24 cellular contexts compared by ENCODE assay signal in genomic region chr7:144587701-144588100, GRCh38.
"Had no signal": no experiment of that assay in that cellular context is flagged by ENCODE, and none has a peak within 500 bp of the region (broad histone marks: within the 10 kb centered on the region; RNA-seq: fewer than 3 reads in every experiment).

No MANE protein-coding gene starts in this region.

- H3K27ac ChIP-seq: stomach, suprapubic skin, testis, thyroid gland, tibial artery, transverse colon, upper lobe of left lung, upper lobe of right lung, uterus, vagina had no signal

- H3K4me3 ChIP-seq: stomach, suprapubic skin, testis, thyroid gland, tibial artery, tibial nerve, transverse colon, upper lobe of left lung, upper lobe of right lung, uterus, vagina had no signal

- H3K36me3 ChIP-seq: stomach, suprapubic skin, thoracic aorta, thyroid gland, tibial artery, transverse colon, upper lobe of left lung, upper lobe of right lung, uterus, vagina had no signal

- DNase-seq: stimulated activated CD4-positive, alpha-beta T cell treated with anti-CD3 and anti-CD28 coated beads, Interleukin-2, amount 100 ng/mL, for 24 hours; stimulated activated CD4-positive, alpha-beta T cell treated with anti-CD3 and anti-CD28 coated beads, Interleukin-2, amount 100 ng/mL, for 48 hours; stimulated activated CD4-positive, alpha-beta T cell treated with anti-CD3 and anti-CD28 coated beads, Interleukin-4, amount 100 ng/mL, for 1 hour; stimulated activated CD4-positive, alpha-beta T cell treated with anti-CD3 and anti-CD28 coated beads, Interleukin-4, amount 100 ng/mL, for 24 hours; stimulated activated CD4-positive, alpha-beta T cell treated with anti-CD3 and anti-CD28 coated beads, Interleukin-4, amount 100 ng/mL, for 4 hours; stimulated activated CD8-positive, alpha-beta memory T cell treated with anti-CD3 and anti-CD28 coated beads, Interleukin-4, amount 100 ng/mL, for 48 hours; stimulated activated naive B cell treated with anti-CD40 and anti-IgM and Interleukin-4, amounts not matched to agents 10 μg/mL and 1 μg/mL and 100 μg/mL, for 72 hours; stimulated activated naive CD4-positive, alpha-beta T cell; stimulated activated naive CD4-positive, alpha-beta T cell treated with Interleukin-2 at 50 U/mL for 16 hours; stimulated activated naive CD8-positive, alpha-beta T cell treated with anti-CD3 and anti-CD28 coated beads, Interleukin-15, amount 100 ng/mL, for 72 hours; stimulated activated naive CD8-positive, alpha-beta T cell treated with anti-CD3 and anti-CD28 coated beads, Interleukin-15, Interleukin-2, amounts not matched to agents 100 U/mL and 50 U/mL, for 24 hours; stomach; substantia nigra; testis; thyroid gland; tibial artery; transverse colon; upper lobe of left lung; upper lobe of right lung; uterus had no signal

- H3K4me1 ChIP-seq: stomach, suprapubic skin, testis, thyroid gland, upper lobe of left lung, upper lobe of right lung, uterus, vagina had no signal

- H3K9me3 ChIP-seq: stomach, testis, thoracic aorta, thyroid gland, tibial artery, tibial nerve, transverse colon, upper lobe of left lung, upper lobe of right lung, uterus, vagina had no signal

- H3K27me3 ChIP-seq: stomach, suprapubic skin, testis, thyroid gland, tibial artery, tibial nerve, transverse colon, upper lobe of left lung, upper lobe of right lung, uterus, vagina had no signal
